1 cellular context compared by ENCODE assay signal in the genomic region with DNA sequence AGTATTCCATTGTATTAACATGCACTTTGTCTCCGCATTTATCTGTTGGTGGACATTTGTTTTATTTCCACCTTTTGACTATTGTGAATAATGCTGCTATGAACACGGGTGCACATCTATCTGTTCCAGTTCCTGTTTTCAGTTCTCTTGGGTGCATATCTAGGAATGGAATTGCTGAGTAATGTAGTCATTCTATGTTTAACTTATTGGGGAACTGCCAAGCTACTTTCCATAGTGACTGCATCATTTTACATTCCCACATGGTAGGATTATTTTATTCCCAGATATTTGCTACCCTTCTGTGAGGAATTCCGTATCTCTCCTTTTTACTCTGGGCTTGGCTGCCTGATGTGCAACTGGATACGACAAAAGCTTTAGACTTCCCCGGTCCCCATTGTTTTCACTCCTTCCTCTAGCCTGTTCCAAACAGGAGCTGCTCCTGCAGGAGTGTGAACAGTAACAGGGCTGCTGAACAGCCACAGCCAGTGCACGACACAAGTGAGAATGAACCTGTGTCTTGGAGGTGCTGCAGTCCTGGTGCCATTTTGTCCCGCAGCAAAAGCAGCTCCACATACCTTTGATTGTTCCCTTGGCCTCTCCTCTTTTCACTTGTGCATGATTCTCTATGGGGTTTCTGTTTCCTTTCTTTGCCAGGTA.
A peak's percentile ranks its signal among the peaks of the same experiment; 100 is the strongest.
TF ChIP-seq lines count a peak whose summit lies in the region.

No MANE protein-coding gene starts in this region.

TF ChIP-seq in IMR-90, 13 proteins besides CTCF, POLR2A, EP300 and RAD21 (continued from another document):
- no peak for TF ChIP-seq CHD1 (IDR thresholded peaks at IDR 0.05; ENCODE audit: low read depth, low read length)
- no peak for TF ChIP-seq MAZ (IDR thresholded peaks at IDR 0.05; ENCODE audit: borderline replicate concordance, low read depth, low read length)
- TF ChIP-seq MXI1 (IDR thresholded peaks at IDR 0.05; ENCODE audit: borderline replicate concordance, low read depth, low read length): no peak
- TF ChIP-seq, protein P1, sequence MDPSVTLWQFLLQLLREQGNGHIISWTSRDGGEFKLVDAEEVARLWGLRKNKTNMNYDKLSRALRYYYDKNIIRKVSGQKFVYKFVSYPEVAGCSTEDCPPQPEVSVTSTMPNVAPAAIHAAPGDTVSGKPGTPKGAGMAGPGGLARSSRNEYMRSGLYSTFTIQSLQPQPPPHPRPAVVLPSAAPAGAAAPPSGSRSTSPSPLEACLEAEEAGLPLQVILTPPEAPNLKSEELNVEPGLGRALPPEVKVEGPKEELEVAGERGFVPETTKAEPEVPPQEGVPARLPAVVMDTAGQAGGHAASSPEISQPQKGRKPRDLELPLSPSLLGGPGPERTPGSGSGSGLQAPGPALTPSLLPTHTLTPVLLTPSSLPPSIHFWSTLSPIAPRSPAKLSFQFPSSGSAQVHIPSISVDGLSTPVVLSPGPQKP (IDR thresholded peaks at IDR 0.05; ENCODE audit: borderline replicate concordance, low read depth, low read length): no peak
- peak; percentile 5; the same call in 1 of the 2 replicates for TF ChIP-seq FOS (IDR thresholded peaks at IDR 0.05; ENCODE audit: low read depth, low read length)
- peak; percentile 63 for TF ChIP-seq NFE2L2 (IDR thresholded peaks at IDR 0.05; ENCODE audit: low read depth, low read length)
- peak; percentile 3; the same call in 1 of the 2 replicates for TF ChIP-seq BHLHE40 (IDR thresholded peaks at IDR 0.05; ENCODE audit: low read depth, low read length)
TF ChIP-seq in IMR-90: peak in this region for 4.
